37 cellular contexts compared by ENCODE assay signal in the genomic region with DNA sequence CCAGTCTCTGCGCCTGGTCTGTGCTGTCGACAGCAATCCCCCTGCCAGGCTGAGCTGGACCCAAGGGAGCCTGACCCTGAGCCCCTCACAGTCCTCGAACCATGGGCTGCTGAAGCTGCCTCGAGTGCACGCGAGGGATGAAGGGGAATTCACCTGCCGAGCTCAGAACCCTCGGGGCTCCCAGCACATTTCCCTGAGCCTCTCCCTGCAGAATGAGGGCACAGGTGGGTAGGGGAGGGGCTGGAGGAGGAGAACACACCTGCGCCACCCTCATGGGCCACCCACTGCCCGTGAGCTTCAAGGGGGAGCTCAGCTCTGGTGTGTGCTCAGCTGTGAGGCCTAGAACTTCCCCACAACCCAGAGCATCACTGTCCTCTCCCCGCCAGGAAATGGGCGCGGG. TPM values are rescaled to one million over a fixed set of nuclear protein-coding genes. Genes with fewer than 3 reads are reported as not detected.
"Had no signal": no experiment of that assay in that cellular context is flagged by ENCODE, and none has a peak within 500 bp of the region (broad histone marks: within the 10 kb centered on the region; RNA-seq: fewer than 3 reads in every experiment).

No MANE protein-coding gene starts in this region.

- H3K4me1 ChIP-seq: ascending aorta, colonic mucosa, Peyer's patch, SJCRH30 had no signal

- ATAC-seq: activated CD8-positive, alpha-beta T cell treated with anti-CD3 and anti-CD28 coated beads, Interleukin-2, amount 10 ng/mL, durations not matched to agents 7 days and 5 days; K562; PC-3 had no signal

- H3K4me3 ChIP-seq: ascending aorta, cardiac muscle cell, colonic mucosa, K562, Peyer's patch, SJCRH30, SK-N-MC had no signal

- DNase-seq: activated CD4-positive, alpha-beta T cell treated with anti-CD3 and anti-CD28 coated beads for 1 hour; activated CD4-positive, alpha-beta T cell treated with anti-CD3 and anti-CD28 coated beads, Interleukin-2, amount 10 ng/mL, durations not matched to agents 24 days and 14 days; activated CD4-positive, alpha-beta T cell treated with anti-CD3 and anti-CD28 coated beads, Interleukin-2, amount 50 U/mL, for 48 hours; activated CD4-positive, CD25-positive, alpha-beta regulatory T cell; activated CD8-positive, alpha-beta T cell treated with anti-CD3 and anti-CD28 coated beads, Interleukin-2, amount 10 ng/mL, durations not matched to agents 7 days and 5 days; activated gamma-delta T cell; activated naive CD4-positive, alpha-beta T cell treated with Interleukin-2 at 50 U/mL for 16 hours; activated naive CD8-positive, alpha-beta T cell treated with anti-CD3 and anti-CD28 coated beads, Interleukin-2, amount 10 ng/mL, durations not matched to agents 7 days and 5 days; activated T-cell treated with anti-CD3 and anti-CD28 coated beads, Interleukin-2, amount 50 U/mL, for 24 hours; amygdala; colonic mucosa; NCI-H1105; NCI-H1436 treated with DMSO at 0.1 percent for 48 hours; NCI-H187 treated with DMSO at 0.1 percent for 48 hours; NCI-H2081; NCI-H2171 treated with DMSO at 0.1 percent for 48 hours; NCI-H2227 treated with DMSO at 0.1 percent for 48 hours; NCI-H446; NCI-H510A treated with DMSO at 0.1 percent for 48 hours; NCI-H526 treated with DMSO at 0.1 percent for 48 hours; NCI-H82; NK-92 treated with Interleukin-12 subunit alpha and Interleukin-12 subunit beta, amount 100 ng/mL, for 24 hours; PC-3; Peyer's patch; SHP77; SJCRH30; T1000; WERI-Rb-1 had no signal

- H3K36me3 ChIP-seq: ascending aorta, cardiac muscle cell, colonic mucosa, Peyer's patch, SJCRH30, WERI-Rb-1 had no signal

- H3K27me3 ChIP-seq: ascending aorta, cardiac muscle cell, colonic mucosa, Peyer's patch had no signal

- H3K27ac ChIP-seq: ascending aorta, cardiac muscle cell, colonic mucosa, Peyer's patch, SJCRH30, SK-N-MC, WERI-Rb-1 had no signal

- H3K9me3 ChIP-seq: ascending aorta, colonic mucosa, Peyer's patch, SJCRH30 had no signal

RNA-seq across cellular contexts. Expression of a gene that starts 38.6 kb away (rescaled TPM):
- total RNA-seq: cardiac muscle cell, chondrocyte had no signal
- polyA plus RNA-seq: cardiac muscle cell had no signal

RNA-seq across cellular contexts. Expression of a gene that starts 44.2 kb away (rescaled TPM):
- total RNA-seq: activated CD4-positive, alpha-beta T cell treated with anti-CD3 and anti-CD28 coated beads, Interleukin-2, amount 10 ng/mL, durations not matched to agents 24 days and 14 days; activated CD8-positive, alpha-beta T cell treated with anti-CD3 and anti-CD28 coated beads, Interleukin-2, amount 10 ng/mL, durations not matched to agents 7 days and 5 days; activated T-helper 2 cell treated with anti-CD3 and anti-CD28 coated beads, Interferon-gamma antibody, Interleukin-2, Interleukin-4, amounts not matched to agents 10 μg/mL and 5 μg/mL and 100 μg/mL, durations not matched to agents 14 hours and 24 hours and 36 hours; cardiac muscle cell; chondrocyte; K562; MCF 10A; PC-3; Peyer's patch; SJCRH30; T-helper 1 cell treated with Interleukin-12 subunit alpha and Interleukin-12 subunit beta and Interleukin-4 antibody, amounts not matched to agents 30 ng/mL and 1 ng/mL, for 36 hours; T-helper 2 cell treated with Interferon-gamma antibody and Interleukin-4, amounts not matched to agents 100 ng/mL and 5 ng/mL, for 36 hours had no signal
- polyA plus RNA-seq: cardiac muscle cell had no signal
